ENCODE assay signal across 1 cellular context in the genomic region with DNA sequence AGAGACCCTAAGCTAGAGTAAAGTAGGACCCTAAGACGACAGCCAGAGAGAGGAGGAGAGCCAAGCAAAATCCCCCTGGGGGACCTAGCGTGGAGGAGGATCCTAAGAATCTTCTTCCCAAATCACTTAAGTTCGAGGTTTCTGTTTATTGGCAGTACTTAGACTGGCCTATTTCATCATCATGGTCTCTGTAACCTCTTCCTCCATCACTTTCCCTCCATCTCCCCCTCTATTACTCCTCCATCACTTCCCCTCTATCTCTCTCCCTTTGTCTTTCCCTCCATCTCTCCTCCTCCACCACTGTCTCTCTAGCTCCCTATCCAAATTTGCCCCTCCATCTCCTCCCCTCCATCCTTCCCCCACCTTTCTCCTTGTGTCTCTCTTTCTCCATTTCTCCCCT.
TF ChIP-seq lines count a peak whose summit lies in the region.

No MANE protein-coding gene starts in this region.

TF ChIP-seq in HepG2, 621 proteins besides CTCF, POLR2A, EP300 and RAD21 (continued from another document):
- TF ChIP-seq, protein P1, sequence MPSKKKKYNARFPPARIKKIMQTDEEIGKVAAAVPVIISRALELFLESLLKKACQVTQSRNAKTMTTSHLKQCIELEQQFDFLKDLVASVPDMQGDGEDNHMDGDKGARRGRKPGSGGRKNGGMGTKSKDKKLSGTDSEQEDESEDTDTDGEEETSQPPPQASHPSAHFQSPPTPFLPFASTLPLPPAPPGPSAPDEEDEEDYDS (CRISPR knock-in tag; IDR thresholded peaks at IDR 0.05): no peak
- TF ChIP-seq GATAD1 (CRISPR knock-in tag; IDR thresholded peaks at IDR 0.05): no peak
- no peak for TF ChIP-seq REPIN1 (CRISPR knock-in tag; IDR thresholded peaks at IDR 0.05; ENCODE audit: borderline replicate concordance, low read depth)
- TF ChIP-seq AGO2 (optimal IDR thresholded peaks at IDR 0.05; ENCODE audit: low read depth, low read length): no peak
- no peak for TF ChIP-seq KAT2B (IDR thresholded peaks at IDR 0.05; ENCODE audit: borderline replicate concordance, low read depth, low read length)
- no peak for TF ChIP-seq ZNF703 (CRISPR knock-in tag; IDR thresholded peaks at IDR 0.05; ENCODE audit: borderline replicate concordance)
- TF ChIP-seq EHMT2 (IDR thresholded peaks at IDR 0.05; ENCODE audit: borderline replicate concordance, low read depth, low read length): no peak
- no peak for TF ChIP-seq KLF11 (CRISPR knock-in tag; IDR thresholded peaks at IDR 0.05)
- TF ChIP-seq MTA1 (CRISPR knock-in tag; IDR thresholded peaks at IDR 0.05; ENCODE audit: borderline replicate concordance): no peak
- TF ChIP-seq, protein P2, sequence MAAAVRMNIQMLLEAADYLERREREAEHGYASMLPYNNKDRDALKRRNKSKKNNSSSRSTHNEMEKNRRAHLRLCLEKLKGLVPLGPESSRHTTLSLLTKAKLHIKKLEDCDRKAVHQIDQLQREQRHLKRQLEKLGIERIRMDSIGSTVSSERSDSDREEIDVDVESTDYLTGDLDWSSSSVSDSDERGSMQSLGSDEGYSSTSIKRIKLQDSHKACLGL (CRISPR knock-in tag; IDR thresholded peaks at IDR 0.05): no peak
- no peak for TF ChIP-seq SNRNP70 (IDR thresholded peaks at IDR 0.05; ENCODE audit: low read depth, low read length)
- no peak for TF ChIP-seq MBD4 (IDR thresholded peaks at IDR 0.05; ENCODE audit: borderline replicate concordance, low read length)
- TF ChIP-seq NCOA5 (CRISPR knock-in tag; IDR thresholded peaks at IDR 0.05): no peak
- peak; percentile 67 for TF ChIP-seq ATF7 (IDR thresholded peaks at IDR 0.05)
- TF ChIP-seq ATF7 (CRISPR knock-in tag; IDR thresholded peaks at IDR 0.05): no peak
- TF ChIP-seq HNRNPK (IDR thresholded peaks at IDR 0.05; ENCODE audit: low read depth, low read length, poor library complexity, severe bottlenecking): peak; percentile 61
- TF ChIP-seq, protein P3, sequence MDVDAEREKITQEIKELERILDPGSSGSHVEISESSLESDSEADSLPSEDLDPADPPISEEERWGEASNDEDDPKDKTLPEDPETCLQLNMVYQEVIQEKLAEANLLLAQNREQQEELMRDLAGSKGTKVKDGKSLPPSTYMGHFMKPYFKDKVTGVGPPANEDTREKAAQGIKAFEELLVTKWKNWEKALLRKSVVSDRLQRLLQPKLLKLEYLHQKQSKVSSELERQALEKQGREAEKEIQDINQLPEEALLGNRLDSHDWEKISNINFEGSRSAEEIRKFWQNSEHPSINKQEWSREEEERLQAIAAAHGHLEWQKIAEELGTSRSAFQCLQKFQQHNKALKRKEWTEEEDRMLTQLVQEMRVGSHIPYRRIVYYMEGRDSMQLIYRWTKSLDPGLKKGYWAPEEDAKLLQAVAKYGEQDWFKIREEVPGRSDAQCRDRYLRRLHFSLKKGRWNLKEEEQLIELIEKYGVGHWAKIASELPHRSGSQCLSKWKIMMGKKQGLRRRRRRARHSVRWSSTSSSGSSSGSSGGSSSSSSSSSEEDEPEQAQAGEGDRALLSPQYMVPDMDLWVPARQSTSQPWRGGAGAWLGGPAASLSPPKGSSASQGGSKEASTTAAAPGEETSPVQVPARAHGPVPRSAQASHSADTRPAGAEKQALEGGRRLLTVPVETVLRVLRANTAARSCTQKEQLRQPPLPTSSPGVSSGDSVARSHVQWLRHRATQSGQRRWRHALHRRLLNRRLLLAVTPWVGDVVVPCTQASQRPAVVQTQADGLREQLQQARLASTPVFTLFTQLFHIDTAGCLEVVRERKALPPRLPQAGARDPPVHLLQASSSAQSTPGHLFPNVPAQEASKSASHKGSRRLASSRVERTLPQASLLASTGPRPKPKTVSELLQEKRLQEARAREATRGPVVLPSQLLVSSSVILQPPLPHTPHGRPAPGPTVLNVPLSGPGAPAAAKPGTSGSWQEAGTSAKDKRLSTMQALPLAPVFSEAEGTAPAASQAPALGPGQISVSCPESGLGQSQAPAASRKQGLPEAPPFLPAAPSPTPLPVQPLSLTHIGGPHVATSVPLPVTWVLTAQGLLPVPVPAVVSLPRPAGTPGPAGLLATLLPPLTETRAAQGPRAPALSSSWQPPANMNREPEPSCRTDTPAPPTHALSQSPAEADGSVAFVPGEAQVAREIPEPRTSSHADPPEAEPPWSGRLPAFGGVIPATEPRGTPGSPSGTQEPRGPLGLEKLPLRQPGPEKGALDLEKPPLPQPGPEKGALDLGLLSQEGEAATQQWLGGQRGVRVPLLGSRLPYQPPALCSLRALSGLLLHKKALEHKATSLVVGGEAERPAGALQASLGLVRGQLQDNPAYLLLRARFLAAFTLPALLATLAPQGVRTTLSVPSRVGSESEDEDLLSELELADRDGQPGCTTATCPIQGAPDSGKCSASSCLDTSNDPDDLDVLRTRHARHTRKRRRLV (CRISPR knock-in tag; IDR thresholded peaks at IDR 0.05): no peak
- no peak for TF ChIP-seq ZNF317 (CRISPR knock-in tag; IDR thresholded peaks at IDR 0.05)
- TF ChIP-seq, protein P4, sequence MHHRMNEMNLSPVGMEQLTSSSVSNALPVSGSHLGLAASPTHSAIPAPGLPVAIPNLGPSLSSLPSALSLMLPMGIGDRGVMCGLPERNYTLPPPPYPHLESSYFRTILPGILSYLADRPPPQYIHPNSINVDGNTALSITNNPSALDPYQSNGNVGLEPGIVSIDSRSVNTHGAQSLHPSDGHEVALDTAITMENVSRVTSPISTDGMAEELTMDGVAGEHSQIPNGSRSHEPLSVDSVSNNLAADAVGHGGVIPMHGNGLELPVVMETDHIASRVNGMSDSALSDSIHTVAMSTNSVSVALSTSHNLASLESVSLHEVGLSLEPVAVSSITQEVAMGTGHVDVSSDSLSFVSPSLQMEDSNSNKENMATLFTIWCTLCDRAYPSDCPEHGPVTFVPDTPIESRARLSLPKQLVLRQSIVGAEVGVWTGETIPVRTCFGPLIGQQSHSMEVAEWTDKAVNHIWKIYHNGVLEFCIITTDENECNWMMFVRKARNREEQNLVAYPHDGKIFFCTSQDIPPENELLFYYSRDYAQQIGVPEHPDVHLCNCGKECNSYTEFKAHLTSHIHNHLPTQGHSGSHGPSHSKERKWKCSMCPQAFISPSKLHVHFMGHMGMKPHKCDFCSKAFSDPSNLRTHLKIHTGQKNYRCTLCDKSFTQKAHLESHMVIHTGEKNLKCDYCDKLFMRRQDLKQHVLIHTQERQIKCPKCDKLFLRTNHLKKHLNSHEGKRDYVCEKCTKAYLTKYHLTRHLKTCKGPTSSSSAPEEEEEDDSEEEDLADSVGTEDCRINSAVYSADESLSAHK (CRISPR knock-in tag; IDR thresholded peaks at IDR 0.05; ENCODE audit: borderline replicate concordance): no peak
- TF ChIP-seq CEBPB (IDR thresholded peaks at IDR 0.05; ENCODE audit: borderline replicate concordance, low read depth, low read length): 0 out of 2 replicates have a peak, but pooled peaks have one; percentile 18
- 0 out of 2 replicates have a peak, but pooled peaks have one; percentile 66 for TF ChIP-seq NONO (IDR thresholded peaks at IDR 0.05)
- TF ChIP-seq NONO (CRISPR knock-in tag; conservative IDR thresholded peaks at IDR 0.05): no peak
- no peak for TF ChIP-seq ZNF530 (CRISPR knock-in tag; IDR thresholded peaks at IDR 0.05; ENCODE audit: low read depth)
- TF ChIP-seq, protein P5, sequence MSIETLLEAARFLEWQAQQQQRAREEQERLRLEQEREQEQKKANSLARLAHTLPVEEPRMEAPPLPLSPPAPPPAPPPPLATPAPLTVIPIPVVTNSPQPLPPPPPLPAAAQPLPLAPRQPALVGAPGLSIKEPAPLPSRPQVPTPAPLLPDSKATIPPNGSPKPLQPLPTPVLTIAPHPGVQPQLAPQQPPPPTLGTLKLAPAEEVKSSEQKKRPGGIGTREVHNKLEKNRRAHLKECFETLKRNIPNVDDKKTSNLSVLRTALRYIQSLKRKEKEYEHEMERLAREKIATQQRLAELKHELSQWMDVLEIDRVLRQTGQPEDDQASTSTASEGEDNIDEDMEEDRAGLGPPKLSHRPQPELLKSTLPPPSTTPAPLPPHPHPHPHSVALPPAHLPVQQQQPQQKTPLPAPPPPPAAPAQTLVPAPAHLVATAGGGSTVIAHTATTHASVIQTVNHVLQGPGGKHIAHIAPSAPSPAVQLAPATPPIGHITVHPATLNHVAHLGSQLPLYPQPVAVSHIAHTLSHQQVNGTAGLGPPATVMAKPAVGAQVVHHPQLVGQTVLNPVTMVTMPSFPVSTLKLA (IDR thresholded peaks at IDR 0.05): no peak
- no peak for TF ChIP-seq ZFP36 (IDR thresholded peaks at IDR 0.05; ENCODE audit: borderline replicate concordance, low read depth, low read length, partially characterized antibody)
- no peak for TF ChIP-seq HNF4A (CRISPR knock-in tag; IDR thresholded peaks at IDR 0.05)
- TF ChIP-seq ZNF143 (CRISPR knock-in tag; IDR thresholded peaks at IDR 0.05): no peak
- TF ChIP-seq, protein P6, sequence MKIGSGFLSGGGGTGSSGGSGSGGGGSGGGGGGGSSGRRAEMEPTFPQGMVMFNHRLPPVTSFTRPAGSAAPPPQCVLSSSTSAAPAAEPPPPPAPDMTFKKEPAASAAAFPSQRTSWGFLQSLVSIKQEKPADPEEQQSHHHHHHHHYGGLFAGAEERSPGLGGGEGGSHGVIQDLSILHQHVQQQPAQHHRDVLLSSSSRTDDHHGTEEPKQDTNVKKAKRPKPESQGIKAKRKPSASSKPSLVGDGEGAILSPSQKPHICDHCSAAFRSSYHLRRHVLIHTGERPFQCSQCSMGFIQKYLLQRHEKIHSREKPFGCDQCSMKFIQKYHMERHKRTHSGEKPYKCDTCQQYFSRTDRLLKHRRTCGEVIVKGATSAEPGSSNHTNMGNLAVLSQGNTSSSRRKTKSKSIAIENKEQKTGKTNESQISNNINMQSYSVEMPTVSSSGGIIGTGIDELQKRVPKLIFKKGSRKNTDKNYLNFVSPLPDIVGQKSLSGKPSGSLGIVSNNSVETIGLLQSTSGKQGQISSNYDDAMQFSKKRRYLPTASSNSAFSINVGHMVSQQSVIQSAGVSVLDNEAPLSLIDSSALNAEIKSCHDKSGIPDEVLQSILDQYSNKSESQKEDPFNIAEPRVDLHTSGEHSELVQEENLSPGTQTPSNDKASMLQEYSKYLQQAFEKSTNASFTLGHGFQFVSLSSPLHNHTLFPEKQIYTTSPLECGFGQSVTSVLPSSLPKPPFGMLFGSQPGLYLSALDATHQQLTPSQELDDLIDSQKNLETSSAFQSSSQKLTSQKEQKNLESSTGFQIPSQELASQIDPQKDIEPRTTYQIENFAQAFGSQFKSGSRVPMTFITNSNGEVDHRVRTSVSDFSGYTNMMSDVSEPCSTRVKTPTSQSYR (CRISPR knock-in tag; IDR thresholded peaks at IDR 0.05; ENCODE audit: borderline replicate concordance): no peak
- no peak for TF ChIP-seq ESRRA (CRISPR knock-in tag; IDR thresholded peaks at IDR 0.05; ENCODE audit: low read depth)
- TF ChIP-seq NFKBIZ (CRISPR knock-in tag; IDR thresholded peaks at IDR 0.05): no peak
- no peak for TF ChIP-seq ZMYM4 (CRISPR knock-in tag; IDR thresholded peaks at IDR 0.05)
- no peak for TF ChIP-seq SPEN (CRISPR knock-in tag; IDR thresholded peaks at IDR 0.05; ENCODE audit: low read depth)
- TF ChIP-seq, protein P7, sequence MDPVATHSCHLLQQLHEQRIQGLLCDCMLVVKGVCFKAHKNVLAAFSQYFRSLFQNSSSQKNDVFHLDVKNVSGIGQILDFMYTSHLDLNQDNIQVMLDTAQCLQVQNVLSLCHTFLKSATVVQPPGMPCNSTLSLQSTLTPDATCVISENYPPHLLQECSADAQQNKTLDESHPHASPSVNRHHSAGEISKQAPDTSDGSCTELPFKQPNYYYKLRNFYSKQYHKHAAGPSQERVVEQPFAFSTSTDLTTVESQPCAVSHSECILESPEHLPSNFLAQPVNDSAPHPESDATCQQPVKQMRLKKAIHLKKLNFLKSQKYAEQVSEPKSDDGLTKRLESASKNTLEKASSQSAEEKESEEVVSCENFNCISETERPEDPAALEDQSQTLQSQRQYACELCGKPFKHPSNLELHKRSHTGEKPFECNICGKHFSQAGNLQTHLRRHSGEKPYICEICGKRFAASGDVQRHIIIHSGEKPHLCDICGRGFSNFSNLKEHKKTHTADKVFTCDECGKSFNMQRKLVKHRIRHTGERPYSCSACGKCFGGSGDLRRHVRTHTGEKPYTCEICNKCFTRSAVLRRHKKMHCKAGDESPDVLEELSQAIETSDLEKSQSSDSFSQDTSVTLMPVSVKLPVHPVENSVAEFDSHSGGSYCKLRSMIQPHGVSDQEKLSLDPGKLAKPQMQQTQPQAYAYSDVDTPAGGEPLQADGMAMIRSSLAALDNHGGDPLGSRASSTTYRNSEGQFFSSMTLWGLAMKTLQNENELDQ (CRISPR knock-in tag; IDR thresholded peaks at IDR 0.05; ENCODE audit: borderline replicate concordance): no peak
- no peak for TF ChIP-seq SAP130 (CRISPR knock-in tag; IDR thresholded peaks at IDR 0.05; ENCODE audit: low read depth)
